Comparison of ENCODE assay signal across 1 cellular context in the genomic region with DNA sequence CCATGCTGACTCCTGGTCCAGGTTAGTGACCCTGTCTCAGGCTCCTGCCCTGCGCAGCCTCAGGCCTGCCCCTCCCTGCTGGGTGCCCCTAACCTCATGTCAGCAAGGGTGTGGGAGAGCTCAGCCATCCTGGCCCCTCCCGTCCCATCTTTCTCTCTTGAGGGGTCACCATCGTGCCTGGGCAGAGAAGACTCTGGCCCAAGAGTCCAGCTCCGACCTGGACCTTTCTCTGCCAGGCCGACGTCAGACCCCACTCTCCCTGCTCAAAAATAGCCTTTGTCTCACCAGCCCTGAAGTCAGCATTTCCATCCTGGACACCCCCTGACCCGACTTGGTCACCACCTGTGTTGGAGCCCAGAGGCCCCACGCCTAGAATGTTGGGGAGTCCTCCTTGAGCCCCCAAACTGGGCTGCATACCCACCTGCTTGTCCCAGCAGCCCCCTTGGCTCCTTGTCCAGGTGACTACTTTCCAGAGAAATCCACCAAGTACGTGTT.
TF ChIP-seq lines count a peak whose summit lies in the region.

No MANE protein-coding gene starts in this region.

TF ChIP-seq in SK-N-SH treated with all-trans-retinoic acid at 6 μM for 48 hours, 23 proteins besides CTCF, POLR2A, EP300 and RAD21 (continued from another document):
- TF ChIP-seq CREB5 (CRISPR knock-in tag; IDR thresholded peaks at IDR 0.05; ENCODE audit: low read depth) = no peak
- TF ChIP-seq BACH2 (CRISPR knock-in tag; IDR thresholded peaks at IDR 0.05; ENCODE audit: borderline replicate concordance) = no peak
